In genomic region chr6:166952122-166952521, GRCh38 we compare ENCODE assay signal across 13 cellular contexts. TPM values are rescaled to one million over a fixed set of nuclear protein-coding genes. Genes with fewer than 3 reads are reported as not detected.
DNase-seq lines count a peak whose midpoint lies in the region; ATAC-seq and TF ChIP-seq lines count a peak whose summit lies in the region.
"Had no signal": no experiment of that assay in that cellular context is flagged by ENCODE, and none has a peak within 500 bp of the region (broad histone marks: within the 10 kb centered on the region; RNA-seq: fewer than 3 reads in every experiment).

No MANE protein-coding gene starts in this region.

- H3K36me3 ChIP-seq in HEK293 (ENCODE audit: control insufficient read depth in 2 of 2, insufficient read depth in 1 of 2, low read length in 2 of 2): peaks cover 0 to 30% of the 10 kb centered on the region in 2 experiments; a peak in 2 of 3 replicates
- H3K36me3 ChIP-seq in endodermal cell (ENCODE audit: control insufficient read depth, insufficient read depth, low read length): no peaks in the 10 kb centered on the region
- H3K36me3 ChIP-seq in ascending aorta: peaks cover 0 to 10% of the 10 kb centered on the region in 2 donors
- H3K36me3 ChIP-seq: SJSA1 had no signal

- H3K9ac ChIP-seq in endodermal cell (ENCODE audit: extremely low read depth, low read length, poor library complexity, severe bottlenecking): no peak overlapping the region

- peaks cover 56% of the 10 kb centered on the region for H3K4me1 Mint-ChIP-seq in CD14-positive monocyte
- H3K4me1 Mint-ChIP-seq in activated CD4-positive, alpha-beta memory T cell treated with anti-CD3 and anti-CD28 coated beads for 36 hours (ENCODE audit: low read depth): peaks cover 63% of the 10 kb centered on the region
- H3K4me1 Mint-ChIP-seq in endodermal cell: peaks cover 6% of the 10 kb centered on the region
- H3K4me1 Mint-ChIP-seq in nephron progenitor cell: peaks cover 33% of the 10 kb centered on the region

- TF ChIP-seq CTCF in CD14-positive monocyte (IDR thresholded peaks at IDR 0.05): no peak
- TF ChIP-seq CTCF in HEK293 (tag by site-specific recombination; IDR thresholded peaks at IDR 0.05): no peak
- no peak for TF ChIP-seq CTCF in endodermal cell (conservative IDR thresholded peaks at IDR 0.05)
- no peak for TF ChIP-seq CTCF in nephron progenitor cell (IDR thresholded peaks at IDR 0.05)
- TF ChIP-seq CTCF in ascending aorta (IDR thresholded peaks at IDR 0.05): no peak

- DNase-seq in CD14-positive monocyte (ENCODE audit: low spot score): no peak
- DNase-seq in activated CD4-positive, alpha-beta memory T cell treated with anti-CD3 and anti-CD28 coated beads for 36 hours: peak; percentile 52
- DNase-seq in endodermal cell: peak; percentile 43
- DNase-seq in nephron progenitor cell: no peak
- DNase-seq in ascending aorta (ENCODE audit: low spot score in 2 of 2): no peak
- DNase-seq in NCI-H82 treated with DMSO at 0.1 percent for 48 hours (lab: John Stamatoyannopoulos, UW; ENCODE audit: unreplicated experiment): no peak
- DNase-seq: activated CD4-positive, CD25-positive, alpha-beta regulatory T cell; central memory CD4-positive, alpha-beta T cell; GDM1; NCI-H2081 treated with DMSO at 0.1 percent for 48 hours had no signal

- H3K27me3 ChIP-seq in endodermal cell (ENCODE audit: control insufficient read depth, insufficient read depth, low read length, poor library complexity, severe bottlenecking) (peaks cover 8% of the 10 kb centered on the region), ascending aorta (no peaks in the 10 kb centered on the region)
- H3K27me3 ChIP-seq: SJSA1 had no signal

- H3K4me3 ChIP-seq in HEK293 (ENCODE audit: low read depth, low read length): no peak overlapping the region
- H3K4me3 ChIP-seq in endodermal cell (ENCODE audit: low read length): no peak overlapping the region
- H3K4me3 ChIP-seq in ascending aorta: no peak overlapping the region
- H3K4me3 ChIP-seq: SJSA1 had no signal

- H3K4me1 ChIP-seq in HEK293 (ENCODE audit: control insufficient read depth, insufficient read depth, low read length) (peaks cover 5% of the 10 kb centered on the region; the same call in 1 of the 2 replicates), endodermal cell (ENCODE audit: control insufficient read depth, insufficient read depth, low read length) (no peaks in the 10 kb centered on the region), ascending aorta (peaks cover 0 to 5% of the 10 kb centered on the region in 2 donors)

- H3K27me3 Mint-ChIP-seq in CD14-positive monocyte (ENCODE audit: low read depth in 3 of 3) (no peaks in the 10 kb centered on the region), endodermal cell (ENCODE audit: insufficient read depth) (peaks cover 19% of the 10 kb centered on the region), nephron progenitor cell (ENCODE audit: low read depth, poor library complexity) (peaks cover 13% of the 10 kb centered on the region)
- no peaks in the 10 kb centered on the region for H3K27me3 Mint-ChIP-seq in activated CD4-positive, alpha-beta memory T cell treated with anti-CD3 and anti-CD28 coated beads for 36 hours

- H3K9me3 Mint-ChIP-seq in CD14-positive monocyte (peaks cover 0 to 5% (median 0%) of the 10 kb centered on the region in 7 donors), endodermal cell (peaks cover 3% of the 10 kb centered on the region), nephron progenitor cell (no peaks in the 10 kb centered on the region)
- no peaks in the 10 kb centered on the region for H3K9me3 Mint-ChIP-seq in activated CD4-positive, alpha-beta memory T cell treated with anti-CD3 and anti-CD28 coated beads for 36 hours

- H3K36me3 Mint-ChIP-seq in CD14-positive monocyte (peaks cover 58 to 79% of the 10 kb centered on the region in 2 donors), endodermal cell (ENCODE audit: low read depth) (peaks cover 23% of the 10 kb centered on the region), nephron progenitor cell (ENCODE audit: low read depth) (peaks cover 49% of the 10 kb centered on the region)
- H3K36me3 Mint-ChIP-seq in activated CD4-positive, alpha-beta memory T cell treated with anti-CD3 and anti-CD28 coated beads for 36 hours: peaks cover 15% of the 10 kb centered on the region

- H3K27ac Mint-ChIP-seq in CD14-positive monocyte: peak overlapping the region; percentile 82 to 92 (median 90)
- H3K27ac Mint-ChIP-seq in activated CD4-positive, alpha-beta memory T cell treated with anti-CD3 and anti-CD28 coated beads for 36 hours: peak overlapping the region; percentile 90
- no peak overlapping the region for H3K27ac Mint-ChIP-seq in endodermal cell
- no peak overlapping the region for H3K27ac Mint-ChIP-seq in nephron progenitor cell

- POLR2A ChIA-PET in HEK293 (lab: Yijun Ruan, JAX): interaction anchor here (1.4 to 1.7 kb wide), 2 partner anchors 47 to 165 kb away, joined by 3 to 6 read pairs; partner anchors contain the start of gene CEP43
- POLR2A ChIA-PET in activated CD4-positive, alpha-beta memory T cell treated with anti-CD3 and anti-CD28 coated beads for 36 hours (lab: Charles Lee): interaction anchor here (1.6 to 7.5 kb wide), 4 partner anchors 9 to 122 kb away, joined by 4 to 41 read pairs (median 5); partner anchors contain the start of gene CEP43

- no peak for ATAC-seq in HG03354 (IDR thresholded peaks at IDR 0.05; ENCODE audit: poor library complexity, severe bottlenecking, unreplicated experiment)

- H3K4me3 Mint-ChIP-seq in CD14-positive monocyte (peak overlapping the region in 1 of 2 donors; percentile 50), endodermal cell (no peak overlapping the region), nephron progenitor cell (no peak overlapping the region)
- peak overlapping the region; percentile 66 for H3K4me3 Mint-ChIP-seq in activated CD4-positive, alpha-beta memory T cell treated with anti-CD3 and anti-CD28 coated beads for 36 hours

- intact Hi-C loops in CD14-positive monocyte (cut with micrococcal nuclease): loop anchor here in 1 of 2 donors (10.0 kb wide), 1 partner anchor 327 kb away; the partner anchor contains the start of gene RPS6KA2
- intact Hi-C loops in activated CD4-positive, alpha-beta memory T cell treated with anti-CD3 and anti-CD28 coated beads for 36 hours (cut with micrococcal nuclease): loop anchor here (5.0 to 10.0 kb wide), 3 partner anchors 400 to 537 kb away; no protein-coding TSS in a partner anchor
- intact Hi-C loops in ascending aorta (cut with DNase I): loop anchor here (10.0 kb wide), 1 partner anchor 567 kb away; the partner anchor contains the start of gene MPC1

- H3K27ac ChIP-seq in HEK293 (ENCODE audit: extremely low read depth, low read depth, low read length): no peak overlapping the region
- H3K27ac ChIP-seq in endodermal cell (ENCODE audit: low read depth, low read length): no peak overlapping the region
- H3K27ac ChIP-seq in ascending aorta: no peak overlapping the region
- H3K27ac ChIP-seq: SJSA1 had no signal

- WGBS in endodermal cell (ENCODE audit: insufficient coverage in 1 of 2, insufficient read length in 1 of 2), 2 experiments: 91 to 93% methylated on average over 4 to 12 of the region's 12 CpGs

- CTCF ChIA-PET in HEK293 (lab: Yijun Ruan, JAX): interaction anchor here (0.6 to 2.3 kb wide), 19 partner anchors 15 to 656 kb away, joined by 3 to 26 read pairs (median 3); no protein-coding TSS in a partner anchor
- CTCF ChIA-PET in activated CD4-positive, alpha-beta memory T cell treated with anti-CD3 and anti-CD28 coated beads for 36 hours (lab: Charles Lee): interaction anchor here (1.0 to 5.2 kb wide), 12 partner anchors 11 to 399 kb away, joined by 3 to 50 read pairs (median 5); partner anchors contain the start of gene CEP43

- no peaks in the 10 kb centered on the region for H3K9me3 ChIP-seq in HEK293 (ENCODE audit: control insufficient read depth, insufficient read depth, low read depth, low read length)
- no peaks in the 10 kb centered on the region for H3K9me3 ChIP-seq in endodermal cell (ENCODE audit: control insufficient read depth, low read length)
- no peaks in the 10 kb centered on the region for H3K9me3 ChIP-seq in ascending aorta
- H3K9me3 ChIP-seq: SJSA1 had no signal

TF ChIP-seq in HEK293, 187 proteins besides CTCF, POLR2A, EP300 and RAD21:
- TF ChIP-seq GLIS1 (tag by site-specific recombination; IDR thresholded peaks at IDR 0.05) (0 out of 2 replicates have a peak, but pooled peaks have one; percentile 16), ZBTB1 (tag by site-specific recombination; IDR thresholded peaks at IDR 0.05) (no peak), ZNF677 (tag by site-specific recombination; IDR thresholded peaks at IDR 0.05) (no peak), ZBTB20 (tag by site-specific recombination; IDR thresholded peaks at IDR 0.05) (no peak), ZNF449 (tag by site-specific recombination; IDR thresholded peaks at IDR 0.05) (no peak), ZNF274 (IDR thresholded peaks at IDR 0.05; ENCODE audit: low read length) (no peak), ZNF274 (tag by site-specific recombination; IDR thresholded peaks at IDR 0.05; ENCODE audit: borderline replicate concordance) (no peak)

RNA-seq across cellular contexts. Expression of gene RNASET2, which starts 4.2 kb away (rescaled TPM):
- 100 to 1,000 TPM; 493 to 562 TPM for polyA plus RNA-seq in CD14-positive monocyte
- total RNA-seq in activated CD4-positive, alpha-beta memory T cell treated with anti-CD3 and anti-CD28 coated beads for 36 hours: 10 to 100 TPM; 62.5 to 66.1 TPM
- total RNA-seq in endodermal cell (10 to 100 TPM; 25.8 to 29.3 TPM), ascending aorta (51.9 TPM)
- 15.1 TPM for polyA plus RNA-seq in endodermal cell (2013, experiment 1 of 2)
- 18.5 TPM for polyA plus RNA-seq in endodermal cell (2013, experiment 2 of 2)

RNA-seq across cellular contexts. Expression of gene CEP43, which starts 47.1 kb away (rescaled TPM):
- 1 to 10 TPM; 3.8 to 7.1 TPM for polyA plus RNA-seq in CD14-positive monocyte
- total RNA-seq in activated CD4-positive, alpha-beta memory T cell treated with anti-CD3 and anti-CD28 coated beads for 36 hours: 10 to 100 TPM; 19.5 to 21.3 TPM
- total RNA-seq in endodermal cell (10 to 100 TPM; 36.0 to 43.9 TPM), ascending aorta (10.7 TPM)
- 28.5 TPM for polyA plus RNA-seq in endodermal cell (2013, experiment 1 of 2)
- 30.3 TPM for polyA plus RNA-seq in endodermal cell (2013, experiment 2 of 2)

Comparison
In these comparisons a context has a peak if more than half of its experiments do, and no peak if none do; other contexts are left out.
1. DNase-seq: peak in activated CD4-positive, alpha-beta memory T cell treated with anti-CD3 and anti-CD28 coated beads for 36 hours (single experiment) and endodermal cell (single experiment); none in CD14-positive monocyte (single experiment), nephron progenitor cell (single experiment), ascending aorta (0 of 2) and NCI-H82 treated with DMSO at 0.1 percent for 48 hours (single experiment).
2. H3K27ac Mint-ChIP-seq: peak in CD14-positive monocyte (7 of 7) and activated CD4-positive, alpha-beta memory T cell treated with anti-CD3 and anti-CD28 coated beads for 36 hours (single experiment); none in endodermal cell (single experiment) and nephron progenitor cell (single experiment).